ENCODE assay signal across 8 cellular contexts in the genomic region with DNA sequence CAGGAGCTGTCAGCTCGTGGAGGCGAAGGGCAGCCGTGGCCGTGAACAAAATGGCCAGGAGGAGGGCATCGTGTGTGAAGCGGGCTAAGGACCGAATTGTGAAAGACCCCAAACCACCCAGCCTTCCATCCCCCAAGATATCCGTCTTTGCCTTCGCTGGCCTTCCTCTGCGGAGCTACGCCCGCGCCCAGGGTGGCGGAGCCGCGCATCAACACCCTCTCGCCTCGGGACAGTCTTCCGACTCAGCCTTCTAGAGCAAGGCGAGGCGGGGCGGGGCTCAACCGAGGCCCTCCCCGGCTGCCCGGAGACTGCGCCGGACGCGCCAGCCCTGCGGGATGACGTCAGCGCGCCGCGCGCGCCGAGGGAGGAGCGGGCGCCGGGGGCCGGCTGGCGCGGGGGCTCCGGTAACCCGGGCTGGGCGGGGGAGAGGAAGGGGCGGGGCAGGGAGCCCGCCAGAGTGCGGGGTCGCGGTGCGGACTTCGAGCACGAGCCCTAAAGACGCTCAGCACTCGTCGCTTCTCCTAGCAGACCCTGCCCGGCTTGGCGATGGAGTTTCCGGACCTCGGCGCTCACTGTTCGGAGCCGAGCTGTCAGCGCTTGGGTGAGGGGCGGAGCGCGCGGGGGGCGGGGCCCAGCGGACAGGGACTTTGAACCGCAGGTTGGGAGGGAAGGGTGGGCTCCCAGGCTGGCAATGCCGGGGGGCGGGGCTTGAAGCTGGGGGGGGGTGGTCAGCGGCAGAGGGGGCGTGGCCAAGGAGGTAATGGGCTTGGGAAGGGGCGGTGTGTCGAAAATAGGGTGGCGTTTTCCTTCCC. TPM values are rescaled to one million over a fixed set of nuclear protein-coding genes. Genes with fewer than 3 reads are reported as not detected.
DNase-seq lines count a peak whose midpoint lies in the region; ATAC-seq and TF ChIP-seq lines count a peak whose summit lies in the region.

A gene with protein sequence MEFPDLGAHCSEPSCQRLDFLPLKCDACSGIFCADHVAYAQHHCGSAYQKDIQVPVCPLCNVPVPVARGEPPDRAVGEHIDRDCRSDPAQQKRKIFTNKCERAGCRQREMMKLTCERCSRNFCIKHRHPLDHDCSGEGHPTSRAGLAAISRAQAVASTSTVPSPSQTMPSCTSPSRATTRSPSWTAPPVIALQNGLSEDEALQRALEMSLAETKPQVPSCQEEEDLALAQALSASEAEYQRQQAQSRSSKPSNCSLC (plus strand): TSS at position 341 of the 812 bp plus-strand sequence. CDS start 206 bp downstream, at position 547.

- H3K36me3 ChIP-seq in ovary = no peaks in the 10 kb centered on the region
- H3K36me3 ChIP-seq in thymus (ENCODE audit: control insufficient read depth, insufficient read depth) = peaks cover 28% of the 10 kb centered on the region

- H3K4me3 ChIP-seq in GM12865 (ENCODE audit: low read depth, low read length) (peak within 1 kb of the TSS; percentile 66), ovary (peak within 1 kb of the TSS; percentile 75), thymus (ENCODE audit: low read length) (peak within 1 kb of the TSS; percentile 72)

- ATAC-seq in HG02678 (IDR thresholded peaks at IDR 0.05; ENCODE audit: unreplicated experiment) = peak; percentile 97

- WGBS in ovary, 3 donors = 1% methylated on average over 56 to 80 of the region's 80 CpGs
- WGBS in thymus = under 1% methylated on average over 80 of the region's 80 CpGs

- H3K27me3 Mint-ChIP-seq in activated naive CD8-positive, alpha-beta T cell = no peaks in the 10 kb centered on the region

- peaks cover 4% of the 10 kb centered on the region for H3K4me1 ChIP-seq in ovary (ENCODE audit: insufficient read depth)
- peaks cover 6% of the 10 kb centered on the region for H3K4me1 ChIP-seq in thymus (ENCODE audit: control insufficient read depth, insufficient read depth, low read length)

- H3K4me1 Mint-ChIP-seq in activated naive CD8-positive, alpha-beta T cell (ENCODE audit: low read depth) = peaks cover 49% of the 10 kb centered on the region

- no peaks in the 10 kb centered on the region for H3K9me3 Mint-ChIP-seq in activated naive CD8-positive, alpha-beta T cell (ENCODE audit: low read depth)

- TF ChIP-seq CTCF in GM12865 (IDR thresholded peaks at IDR 0.05; ENCODE audit: insufficient read depth, low read depth, low read length, missing control alignments) (no peak), ovary (IDR thresholded peaks at IDR 0.05) (peak in 2 of 3 donors; percentile 27 to 29)

- TF ChIP-seq EP300 in ovary (IDR thresholded peaks at IDR 0.05) = no peak

- intact Hi-C loops in ovary (cut with DNase I) = no loop called here

- H3K27ac ChIP-seq in ovary (peak within 1 kb of the TSS; percentile 89 to 99), thymus (ENCODE audit: low read depth) (peak within 1 kb of the TSS; percentile 92)

- DNase-seq in GM12865 (ENCODE audit: low read depth) = peak; percentile 96
- peak; percentile 81 for DNase-seq in NCI-H1105 treated with DMSO at 0.1 percent for 48 hours (lab: John Stamatoyannopoulos, UW)
- peak; percentile 88 for DNase-seq in SKM-1 treated with dmso at 0.1 percent for 144 hours (lab: John Stamatoyannopoulos, UW; ENCODE audit: unreplicated experiment)
- peak; percentile 96 for DNase-seq in glomerular visceral epithelial cell (ENCODE audit: extremely low spot score)
- DNase-seq in ovary = peak; percentile 95 to 97 (median 95)

- H3K4me3 Mint-ChIP-seq in activated naive CD8-positive, alpha-beta T cell = peak within 1 kb of the TSS; percentile 94

- no peaks in the 10 kb centered on the region for H3K9me3 ChIP-seq in ovary
- no peaks in the 10 kb centered on the region for H3K9me3 ChIP-seq in thymus (ENCODE audit: control insufficient read depth)

- TF ChIP-seq POLR2A in ovary (IDR thresholded peaks at IDR 0.05) = peak; percentile 96

- H3K27me3 ChIP-seq in ovary = no peaks in the 10 kb centered on the region
- no peaks in the 10 kb centered on the region for H3K27me3 ChIP-seq in thymus (ENCODE audit: control insufficient read depth, insufficient read depth)

- H3K36me3 Mint-ChIP-seq in activated naive CD8-positive, alpha-beta T cell = peaks cover 4% of the 10 kb centered on the region

- H3K27ac Mint-ChIP-seq in activated naive CD8-positive, alpha-beta T cell = peak within 1 kb of the TSS; percentile 96

RNA-seq across cellular contexts. Expression of the gene that starts here (rescaled TPM):
- total RNA-seq in ovary = 10 to 100 TPM; 22.4 to 45.6 (median 33.9) TPM
- polyA plus RNA-seq in ovary (10 to 100 TPM; 14.3 to 31.1 TPM), thymus (59.0 TPM)

Comparison
In these comparisons a context has a peak if more than half of its experiments do, and no peak if none do; other contexts are left out.
1. Peak in every context shown above with its lines: DNase-seq, ATAC-seq, H3K4me3 ChIP-seq and H3K27ac ChIP-seq.